11 cellular contexts compared by ENCODE assay signal in the genomic region with DNA sequence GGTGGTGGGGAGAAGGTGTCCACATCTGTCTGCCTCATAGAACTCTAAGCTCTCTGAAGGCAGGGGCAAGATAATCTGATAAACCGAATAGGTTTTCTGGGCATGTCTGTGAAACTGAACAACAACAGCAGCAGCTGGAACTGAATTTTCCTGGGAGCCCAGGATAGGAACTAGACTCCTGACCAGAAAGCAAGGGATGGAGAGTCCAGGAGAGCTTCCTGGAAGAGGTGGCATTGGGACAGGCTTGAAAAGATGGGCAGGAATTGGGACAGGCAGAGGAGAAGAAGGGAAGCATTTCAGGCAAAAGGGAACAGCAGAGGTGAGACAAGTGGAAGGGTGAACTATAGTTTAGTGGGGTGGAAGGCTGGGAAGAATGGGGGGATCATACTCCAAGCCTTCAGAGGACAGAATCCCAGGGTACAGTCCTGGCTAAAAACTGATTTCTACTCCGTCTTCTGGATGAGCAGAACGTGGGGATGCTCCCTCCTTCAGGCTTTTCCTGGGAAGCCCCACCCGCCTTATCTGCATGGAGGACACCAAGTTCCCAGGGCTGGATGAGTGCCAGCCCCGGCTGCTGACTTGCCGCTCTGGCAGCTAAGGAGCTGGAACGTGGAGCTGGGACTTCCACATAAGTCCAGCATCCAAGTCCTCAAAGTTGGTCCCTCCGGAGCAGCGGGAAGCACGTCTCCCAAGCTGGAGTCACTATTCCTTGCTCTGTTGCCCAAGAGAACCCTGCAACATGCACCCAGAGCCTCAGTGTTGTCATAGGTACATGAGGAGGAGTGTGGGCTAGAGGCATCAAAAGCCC. TPM values are rescaled to one million over a fixed set of nuclear protein-coding genes. Genes with fewer than 3 reads are reported as not detected.
DNase-seq lines count a peak whose midpoint lies in the region; ATAC-seq and TF ChIP-seq lines count a peak whose summit lies in the region.
"Had no signal": no experiment of that assay in that cellular context is flagged by ENCODE, and none has a peak within 500 bp of the region (broad histone marks: within the 10 kb centered on the region; RNA-seq: fewer than 3 reads in every experiment).

No MANE protein-coding gene starts in this region.

- intact Hi-C loops in Right ventricle myocardium superior (cut with DNase I) = loop anchor here (5.0 kb wide), 2 partner anchors 34 to 159 kb away; no protein-coding TSS in a partner anchor

- CTCF ChIA-PET in BJ (lab: Yijun Ruan, JAX) = interaction anchor here (0.5 to 2.0 kb wide), 4 partner anchors 31 to 376 kb away, joined by 3 to 10 read pairs (median 8); a partner anchor contains a TSS

- no peaks in the 10 kb centered on the region for H3K9me3 ChIP-seq in adipocyte (ENCODE audit: control insufficient read depth, low read length)

- peak overlapping the region; percentile 48 for H3K9ac ChIP-seq in adipocyte (ENCODE audit: low read length)

- TF ChIP-seq CTCF in BJ (IDR thresholded peaks at IDR 0.05; ENCODE audit: insufficient read depth, low read depth, low read length) = no peak

- ATAC-seq in Right ventricle myocardium superior (ENCODE audit: poor library complexity) (peak; percentile 85), GM19395 (IDR thresholded peaks at IDR 0.05; ENCODE audit: unreplicated experiment) (no peak)

- no peak overlapping the region for H3K4me3 ChIP-seq in BJ (ENCODE audit: low read depth, low read length)
- H3K4me3 ChIP-seq in adipocyte (ENCODE audit: low read length) = no peak overlapping the region
- H3K4me3 ChIP-seq: smooth muscle cell had no signal

- H3K27me3 ChIP-seq in BJ (ENCODE audit: control insufficient read depth, insufficient read depth, low read length) = peaks cover 10% of the 10 kb centered on the region
- H3K27me3 ChIP-seq in adipocyte (replicated peaks; ENCODE audit: control insufficient read depth, insufficient read depth, low read length) = peaks cover 13% of the 10 kb centered on the region

- H3K36me3 ChIP-seq in BJ (ENCODE audit: control insufficient read depth, insufficient read depth, low read length) = no peaks in the 10 kb centered on the region
- no peaks in the 10 kb centered on the region for H3K36me3 ChIP-seq in adipocyte (ENCODE audit: control insufficient read depth, insufficient read depth, low read length, severe bottlenecking)

- POLR2A ChIA-PET in BJ (lab: Charles Lee) = no interaction called here

- DNase-seq in BJ (ENCODE audit: low read depth) (peak; percentile 33), adipocyte (ENCODE audit: low read depth) (no peak), Right ventricle myocardium superior (peak; percentile 93), pons (ENCODE audit: low spot score) (peak; percentile 12), NCI-H128 (lab: John Stamatoyannopoulos, UW; ENCODE audit: unreplicated experiment) (no peak), NCI-H510A treated with DMSO at 0.1 percent for 48 hours (lab: John Stamatoyannopoulos, UW) (no peak), NCI-H774 (lab: John Stamatoyannopoulos, UW) (no peak)
- DNase-seq: activated CD8-positive, alpha-beta memory T cell treated with anti-CD3 and anti-CD28 coated beads for 24 hours; Karpas-422 had no signal

- H3K4me1 ChIP-seq in adipocyte (ENCODE audit: control insufficient read depth, insufficient read depth, low read length) = peaks cover 62% of the 10 kb centered on the region

RNA-seq across cellular contexts. Expression of a gene that starts 13.9 kb away (rescaled TPM):
- 0.07 TPM in 2 replicates for polyA plus RNA-seq in BJ (2011; rRNA removed)
- polyA minus RNA-seq in BJ (2011; rRNA and poly(A)+ RNA removed) = not detected in 2 replicates
- total RNA-seq in Right ventricle myocardium superior = not detected
- total RNA-seq: smooth muscle cell had no signal
- polyA plus RNA-seq: smooth muscle cell had no signal

RNA-seq across cellular contexts. Expression of a gene that starts 34.9 kb away (rescaled TPM):
- 0.22 and 0.23 TPM in 2 replicates for polyA plus RNA-seq in BJ (2011; rRNA removed)
- polyA minus RNA-seq in BJ (2011; rRNA and poly(A)+ RNA removed) = not detected in 2 replicates
- total RNA-seq in Right ventricle myocardium superior = 0.51 TPM
- total RNA-seq: smooth muscle cell had no signal

RNA-seq across cellular contexts. Expression of a gene that starts 42.4 kb away (rescaled TPM):
- 11.6 and 16.6 TPM in 2 replicates for polyA plus RNA-seq in BJ (2011; rRNA removed)
- polyA minus RNA-seq in BJ (2011; rRNA and poly(A)+ RNA removed) = 14.0 and 14.3 TPM in 2 replicates
- total RNA-seq in Right ventricle myocardium superior = 8.0 TPM

Comparison
In these comparisons a context has a peak if more than half of its experiments do, and no peak if none do; other contexts are left out.
1. DNase-seq: peak in BJ (single experiment), Right ventricle myocardium superior (single experiment) and pons (single experiment); none in adipocyte (single experiment), NCI-H128 (single experiment), NCI-H510A treated with DMSO at 0.1 percent for 48 hours (single experiment) and NCI-H774 (single experiment).